Comparison of ENCODE assay signal across 8 cellular contexts in the genomic region with DNA sequence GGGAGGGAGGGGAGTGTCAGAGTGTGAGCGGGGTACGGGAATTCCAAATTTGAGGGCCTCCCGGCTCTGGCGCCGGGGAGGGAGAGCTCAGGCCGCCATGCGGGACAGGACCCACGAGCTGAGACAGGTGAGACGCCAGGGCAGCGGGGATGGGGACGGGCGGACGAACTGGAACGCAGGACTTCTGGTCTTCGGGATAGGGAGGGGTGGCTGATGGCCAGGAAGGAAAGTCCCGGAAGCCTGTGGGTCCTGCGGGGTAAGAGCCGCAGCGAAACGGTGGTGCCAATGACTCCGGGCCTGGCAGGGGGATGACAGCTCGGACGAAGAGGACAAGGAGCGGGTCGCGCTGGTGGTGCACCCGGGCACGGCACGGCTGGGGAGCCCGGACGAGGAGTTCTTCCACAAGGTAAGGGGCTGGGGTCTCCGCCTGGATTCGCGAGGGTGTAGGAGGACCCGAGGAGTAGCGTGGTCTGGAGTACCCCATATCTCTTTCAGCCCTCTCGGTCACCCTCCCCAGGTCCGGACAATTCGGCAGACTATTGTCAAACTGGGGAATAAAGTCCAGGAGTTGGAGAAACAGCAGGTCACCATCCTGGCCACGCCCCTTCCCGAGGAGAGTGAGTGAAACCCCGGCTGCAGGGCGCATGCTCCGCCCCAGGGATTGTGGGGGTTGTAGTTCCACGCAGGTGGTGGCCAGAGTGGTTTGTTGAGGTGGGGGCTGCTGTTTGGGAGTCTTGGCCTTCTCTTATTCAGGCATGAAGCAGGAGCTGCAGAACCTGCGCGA. TPM values are rescaled to one million over a fixed set of nuclear protein-coding genes. Genes with fewer than 3 reads are reported as not detected.
A peak's percentile ranks its signal among the peaks of the same experiment; 100 is the strongest.
DNase-seq lines count a peak whose midpoint lies in the region; ATAC-seq, FAIRE-seq and TF ChIP-seq lines count a peak whose summit lies in the region.

No MANE protein-coding gene starts in this region.

- DNase-seq in A673 (ENCODE audit: low spot score) (peak; percentile 90), NCI-H226 (peak; percentile 71), kidney (peak; percentile 96)
- peak; percentile 76 for DNase-seq in activated CD4-positive, CD25-positive, alpha-beta regulatory T cell treated with anti-CD3 and anti-CD28 coated beads, Interleukin-2, amount 50 U/mL, for 16 hours (ENCODE audit: low read depth, low spot score)
- DNase-seq in central memory CD4-positive, alpha-beta T cell, result peak; percentile 81
- DNase-seq in stimulated activated CD4-positive, alpha-beta T cell treated with anti-CD3 and anti-CD28 coated beads, Interleukin-12 subunit alpha, Interleukin-12 subunit beta, amount 100 ng/mL, for 48 hours (ENCODE audit: low read depth in 2 of 3, low spot score in 1 of 3), result peak; percentile 71 to 86 (median 83)

- intact Hi-C loops in A673 (cut with micrococcal nuclease; ENCODE audit: unreplicated experiment) (loop anchor here (1.0 kb wide), 1 partner anchor 39 kb away; no protein-coding TSS in a partner anchor), kidney (cut with DNase I) (no loop called here)

- H3K27ac ChIP-seq in A673 (ENCODE audit: low read depth, low read length, poor library complexity, severe bottlenecking) (peak overlapping the region; percentile 83), kidney (ENCODE audit: low read depth in 2 of 2, low read length in 2 of 2) (peak overlapping the region; percentile 91 to 94)

- peak overlapping the region; percentile 74 to 79 for H3K9ac ChIP-seq in kidney (ENCODE audit: low read length in 2 of 2)

- BruUV-seq in A673 (replicated peaks; lab: Mats Ljungman, UMichigan), result TSS peak; percentile 75

- H3K9me3 ChIP-seq in A673 (ENCODE audit: low read depth, low read length, poor library complexity, severe bottlenecking) (no peaks in the 10 kb centered on the region), kidney (ENCODE audit: control insufficient read depth in 1 of 2, low read length in 2 of 2) (no peaks in the 10 kb centered on the region)

- H3K4me3 ChIP-seq in A673 (ENCODE audit: low read depth, low read length, poor library complexity, severe bottlenecking) (peak overlapping the region; percentile 77), kidney (ENCODE audit: low read length in 2 of 2) (peak overlapping the region; percentile 89 to 91)

- ATAC-seq in GM18858 (IDR thresholded peaks at IDR 0.05; ENCODE audit: unreplicated experiment), result peak; percentile 40
- ATAC-seq in HG03108 (IDR thresholded peaks at IDR 0.05; ENCODE audit: unreplicated experiment), result peak; percentile 50

- H3K4me1 ChIP-seq in A673 (ENCODE audit: insufficient read depth, low read length, poor library complexity, severe bottlenecking), result peaks cover 7% of the 10 kb centered on the region
- H3K4me1 ChIP-seq in kidney (ENCODE audit: control insufficient read depth in 1 of 2, insufficient read depth in 1 of 2, low read depth in 1 of 2, low read length in 2 of 2), result peaks cover 8 to 14% of the 10 kb centered on the region in 2 donors

- no peaks in the 10 kb centered on the region for H3K27me3 ChIP-seq in A673 (replicated peaks; ENCODE audit: insufficient read depth, low read depth, low read length, poor library complexity)

- TF ChIP-seq CTCF in A673 (conservative IDR thresholded peaks at IDR 0.05; ENCODE audit: low read depth, low read length) (no peak), kidney (IDR thresholded peaks at IDR 0.05; ENCODE audit: borderline replicate concordance, extremely low read depth, insufficient read depth) (no peak)

- no peak for FAIRE-seq in kidney (lab: Jason Lieb, UNC)

- POLR2A ChIA-PET in A673 (lab: Charles Lee; ENCODE audit: low non-redundant PET), result no interaction called here

- CTCF ChIA-PET in A673 (lab: Charles Lee), result interaction anchor here (0.7 kb wide), 1 partner anchor 26 kb away, joined by 3 read pairs; no protein-coding TSS in a partner anchor

- H3K36me3 ChIP-seq in A673 (ENCODE audit: insufficient read depth, low read length, poor library complexity, severe bottlenecking) (no peaks in the 10 kb centered on the region), kidney (ENCODE audit: control insufficient read depth in 1 of 2, insufficient read depth in 2 of 2, low read length in 2 of 2) (peaks cover 8 to 16% of the 10 kb centered on the region in 2 donors)

RNA-seq across cellular contexts. Expression of gene STX4, which starts 0.5 kb away (rescaled TPM):
- total RNA-seq in A673 (2021), result 31.2 and 35.1 TPM in 2 replicates
- total RNA-seq in kidney, result 60.6 TPM
- 61.2 TPM for polyA plus RNA-seq in kidney (ENCODE audit: insufficient read depth, low read depth, low replicate concordance)

RNA-seq across cellular contexts. Expression of gene STX1B, which starts 23.5 kb away (rescaled TPM):
- total RNA-seq in A673 (2021), result 0.62 and 1.1 TPM in 2 replicates
- 1.7 TPM for total RNA-seq in kidney
- 0.22 TPM for polyA plus RNA-seq in kidney (ENCODE audit: insufficient read depth, low read depth, low replicate concordance)

RNA-seq across cellular contexts. Expression of gene ZNF668, which starts 40.1 kb away (rescaled TPM):
- 16.5 and 19.8 TPM in 2 replicates for total RNA-seq in A673 (2021)
- total RNA-seq in kidney, result 6.4 TPM
- polyA plus RNA-seq in kidney (ENCODE audit: insufficient read depth, low read depth, low replicate concordance), result 5.4 TPM

RNA-seq across cellular contexts. Expression of gene ZNF646, which starts 40.3 kb away (rescaled TPM):
- 26.6 and 27.9 TPM in 2 replicates for total RNA-seq in A673 (2021)
- 20.5 TPM for total RNA-seq in kidney
- 2.9 TPM for polyA plus RNA-seq in kidney (ENCODE audit: insufficient read depth, low read depth, low replicate concordance)

RNA-seq across cellular contexts. Expression of gene HSD3B7, which starts 48.9 kb away (rescaled TPM):
- total RNA-seq in A673 (2021) (0.85 and 0.95 TPM in 2 replicates), kidney (40.5 TPM)
- polyA plus RNA-seq in kidney (ENCODE audit: insufficient read depth, low read depth, low replicate concordance), result 24.4 TPM

Comparison
In these comparisons a context has a peak if more than half of its experiments do, and no peak if none do; other contexts are left out.
1. Peak in every context shown above with its lines: DNase-seq, ATAC-seq, H3K4me3 ChIP-seq and H3K27ac ChIP-seq.